In genomic region chr3:87145553-87145952, GRCh38 we compare ENCODE assay signal across 8 cellular contexts.
DNase-seq lines count a peak whose midpoint lies in the region; ATAC-seq and TF ChIP-seq lines count a peak whose summit lies in the region.

No MANE protein-coding gene starts in this region.

- intact Hi-C loops in CD14-positive monocyte (cut with micrococcal nuclease), result no loop called here

- peak; percentile 61 for ATAC-seq in GM18520 (IDR thresholded peaks at IDR 0.05; ENCODE audit: unreplicated experiment)
- peak; percentile 96 for ATAC-seq in HG03342 (IDR thresholded peaks at IDR 0.05; ENCODE audit: unreplicated experiment)
- no peak for ATAC-seq in HG03139 (IDR thresholded peaks at IDR 0.05; ENCODE audit: unreplicated experiment)

- no peak overlapping the region for H3K4me3 Mint-ChIP-seq in CD14-positive monocyte

- no peaks in the 10 kb centered on the region for H3K36me3 Mint-ChIP-seq in CD14-positive monocyte

- no peaks in the 10 kb centered on the region for H3K4me1 Mint-ChIP-seq in CD14-positive monocyte

- no peaks in the 10 kb centered on the region for H3K27me3 Mint-ChIP-seq in CD14-positive monocyte (ENCODE audit: low read depth in 3 of 3)

- no peak overlapping the region for H3K4me3 ChIP-seq in retinal pigment epithelial cell (ENCODE audit: low read length)

- TF ChIP-seq CTCF in retinal pigment epithelial cell (conservative IDR thresholded peaks at IDR 0.05; ENCODE audit: low read depth, low read length) (peak; percentile 41), CD14-positive monocyte (IDR thresholded peaks at IDR 0.05) (no peak)

- peaks cover 24 to 38% (median 30%) of the 10 kb centered on the region in 7 donors for H3K9me3 Mint-ChIP-seq in CD14-positive monocyte

- DNase-seq in Ammon's horn (ENCODE audit: low spot score) (peak; percentile 30), amniotic epithelial cell (ENCODE audit: low read depth) (peak; percentile 42), retinal pigment epithelial cell (ENCODE audit: low read depth) (no peak), CD14-positive monocyte (ENCODE audit: low spot score) (no peak), ureter (ENCODE audit: low spot score) (no peak)

- H3K27ac Mint-ChIP-seq in CD14-positive monocyte, result no peak overlapping the region

Comparison
In these comparisons a context has a peak if more than half of its experiments do, and no peak if none do; other contexts are left out.
1. DNase-seq: peak in Ammon's horn (single experiment) and amniotic epithelial cell (single experiment); none in retinal pigment epithelial cell (single experiment), CD14-positive monocyte (single experiment) and ureter (single experiment).